In genomic region chr15:88636654-88637053, GRCh38 we compare ENCODE assay signal across 11 cellular contexts. TPM values are rescaled to one million over a fixed set of nuclear protein-coding genes. Genes with fewer than 3 reads are reported as not detected.
DNase-seq lines count a peak whose midpoint lies in the region; ATAC-seq and TF ChIP-seq lines count a peak whose summit lies in the region.
"Had no signal": no experiment of that assay in that cellular context is flagged by ENCODE, and none has a peak within 500 bp of the region (broad histone marks: within the 10 kb centered on the region; RNA-seq: fewer than 3 reads in every experiment).

No MANE protein-coding gene starts in this region.

- peak overlapping the region; percentile 94 for H3K4me3 Mint-ChIP-seq in activated T-helper 17 cell treated with anti-CD3 and anti-CD28 coated beads, Interleukin-2, amount 50 U/mL, for 72 hours
- H3K4me3 Mint-ChIP-seq: neural progenitor cell had no signal

- no peaks in the 10 kb centered on the region for H3K36me3 ChIP-seq in right lobe of liver
- H3K36me3 ChIP-seq in uterus, result no peaks in the 10 kb centered on the region
- H3K36me3 ChIP-seq: neural progenitor cell had no signal

- H3K4me1 Mint-ChIP-seq in activated T-helper 17 cell treated with anti-CD3 and anti-CD28 coated beads, Interleukin-2, amount 50 U/mL, for 72 hours, result peaks cover 49% of the 10 kb centered on the region

- no peak for ATAC-seq in left cardiac atrium
- no peak for ATAC-seq in activated T-helper 17 cell treated with anti-CD3 and anti-CD28 coated beads, Interleukin-2, amount 50 U/mL, for 72 hours (replicated peaks)
- ATAC-seq in right lobe of liver, result no peak
- no peak for ATAC-seq in GM19023 (IDR thresholded peaks at IDR 0.05; ENCODE audit: unreplicated experiment)

- no peaks in the 10 kb centered on the region for H3K27me3 Mint-ChIP-seq in activated T-helper 17 cell treated with anti-CD3 and anti-CD28 coated beads, Interleukin-2, amount 50 U/mL, for 72 hours

- H3K27me3 ChIP-seq in right lobe of liver (no peaks in the 10 kb centered on the region), uterus (no peaks in the 10 kb centered on the region)
- H3K27me3 ChIP-seq: neural progenitor cell had no signal

- H3K4me3 ChIP-seq in right lobe of liver (no peak overlapping the region), uterus (no peak overlapping the region)
- H3K4me3 ChIP-seq: neural progenitor cell had no signal

- 63% methylated on average over 5 of the region's 5 CpGs for WGBS in right lobe of liver (ENCODE audit: insufficient coverage, low coverage, low lambda C conversion rate, missing lambda C conversion rate)

- H3K27ac ChIP-seq in right lobe of liver, result peak overlapping the region in 2 of 3 donors; percentile 34 to 40
- H3K27ac ChIP-seq in uterus, result peak overlapping the region; percentile 96 to 98
- H3K27ac ChIP-seq: neural progenitor cell had no signal

- H3K9me3 Mint-ChIP-seq in activated T-helper 17 cell treated with anti-CD3 and anti-CD28 coated beads, Interleukin-2, amount 50 U/mL, for 72 hours, result no peaks in the 10 kb centered on the region
- H3K9me3 Mint-ChIP-seq: neural progenitor cell had no signal

- peak overlapping the region; percentile 99 for H3K27ac Mint-ChIP-seq in activated T-helper 17 cell treated with anti-CD3 and anti-CD28 coated beads, Interleukin-2, amount 50 U/mL, for 72 hours
- H3K27ac Mint-ChIP-seq: neural progenitor cell had no signal

- H3K9me3 ChIP-seq in right lobe of liver (no peaks in the 10 kb centered on the region), uterus (no peaks in the 10 kb centered on the region)

- H3K4me1 ChIP-seq in right lobe of liver, result peaks cover 0 to 24% (median 9%) of the 10 kb centered on the region in 4 donors
- H3K4me1 ChIP-seq in uterus, result peaks cover 0 to 6% of the 10 kb centered on the region in 2 donors

- no peak for TF ChIP-seq POLR2A in right lobe of liver (IDR thresholded peaks at IDR 0.05)
- no peak for TF ChIP-seq POLR2A in uterus (IDR thresholded peaks at IDR 0.05)

- DNase-seq in left cardiac atrium (peak; percentile 19), cardiac septum (ENCODE audit: low spot score) (no peak), right lobe of liver (no peak), uterus (no peak), NCI-H2171 (lab: John Stamatoyannopoulos, UW) (no peak), T-helper 9 cell (no peak)
- DNase-seq: COR-L47, NCI-H524 treated with DMSO at 0.1 percent for 48 hours had no signal

- TF ChIP-seq CTCF in right lobe of liver (IDR thresholded peaks at IDR 0.05) (no peak), uterus (IDR thresholded peaks at IDR 0.05) (no peak)

- intact Hi-C loops in left cardiac atrium (cut with DNase I) (no loop called here), cardiac septum (cut with DNase I) (no loop called here), right lobe of liver (cut with DNase I) (no loop called here), uterus (cut with DNase I; ENCODE audit: low total_unique reads) (no loop called here)

- H3K36me3 Mint-ChIP-seq in activated T-helper 17 cell treated with anti-CD3 and anti-CD28 coated beads, Interleukin-2, amount 50 U/mL, for 72 hours (ENCODE audit: low read depth), result peaks cover 92% of the 10 kb centered on the region

RNA-seq across cellular contexts. Expression of gene ISG20, which starts 2.2 kb away (rescaled TPM):
- total RNA-seq in left cardiac atrium (10 to 100 TPM in 1 of 2 donors, 1 to 10 TPM in 1; 4.0 to 10.2 TPM), cardiac septum (3.9 TPM), right lobe of liver (10 to 100 TPM in 3 of 6 experiments, 1 to 10 TPM in 3; 6.3 to 19.4 (median 11.9) TPM), uterus (10 to 100 TPM in 3 of 4 donors, 1 to 10 TPM in 1; 3.9 to 35.9 (median 13.2) TPM)
- total RNA-seq in activated T-helper 17 cell treated with anti-CD3 and anti-CD28 coated beads, Interleukin-2, amount 50 U/mL, for 72 hours, result 10 to 100 TPM; 34.9 to 89.7 TPM

RNA-seq across cellular contexts. Expression of gene AEN, which starts 15.5 kb away (rescaled TPM):
- total RNA-seq in left cardiac atrium (10 to 100 TPM in 1 of 2 donors, 1 to 10 TPM in 1; 9.9 to 15.4 TPM), cardiac septum (8.7 TPM), right lobe of liver (10 to 100 TPM in 2 of 6 experiments, 1 to 10 TPM in 4; 4.5 to 18.7 (median 7.3) TPM), uterus (10 to 100 TPM in 1 of 4 donors, 1 to 10 TPM in 3; 1.0 to 20.2 (median 6.0) TPM)
- total RNA-seq in activated T-helper 17 cell treated with anti-CD3 and anti-CD28 coated beads, Interleukin-2, amount 50 U/mL, for 72 hours, result 10 to 100 TPM; 43.6 to 53.8 TPM
